In the genomic region with DNA sequence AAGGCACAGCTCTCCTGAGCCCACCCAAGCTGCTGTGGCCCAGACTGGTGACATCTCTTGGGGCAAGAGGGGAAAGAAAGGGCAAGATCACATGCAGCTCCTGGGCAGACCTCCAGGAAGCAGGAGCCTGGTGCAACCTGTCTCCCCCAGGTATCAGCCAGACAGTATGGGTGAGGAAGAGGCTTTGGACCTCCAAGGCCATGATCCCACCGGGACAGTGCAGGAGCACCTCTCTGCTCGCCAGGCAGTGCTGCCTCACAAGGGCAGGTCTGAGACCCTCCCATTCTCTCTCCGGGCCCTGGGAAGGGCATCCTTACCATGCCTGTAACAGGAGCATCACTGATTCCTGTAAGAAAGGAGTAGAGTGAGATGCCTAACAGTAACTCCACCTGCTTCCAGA, we compare ENCODE assay signal across 1 cellular context.
TF ChIP-seq lines count a peak whose summit lies in the region.

No MANE protein-coding gene starts in this region.

TF ChIP-seq in HepG2, 621 proteins besides CTCF, POLR2A, EP300 and RAD21:
- 0 out of 2 replicates have a peak, but pooled peaks have one; percentile 9 for TF ChIP-seq TAF1 (CRISPR knock-in tag; IDR thresholded peaks at IDR 0.05)
- TF ChIP-seq PHF8 (CRISPR knock-in tag; IDR thresholded peaks at IDR 0.05), result no peak
- no peak for TF ChIP-seq ZBTB21 (CRISPR knock-in tag; IDR thresholded peaks at IDR 0.05)
TF ChIP-seq in HepG2: peak in this region for 1.
